ENCODE assay signal across 32 cellular contexts in the genomic region with DNA sequence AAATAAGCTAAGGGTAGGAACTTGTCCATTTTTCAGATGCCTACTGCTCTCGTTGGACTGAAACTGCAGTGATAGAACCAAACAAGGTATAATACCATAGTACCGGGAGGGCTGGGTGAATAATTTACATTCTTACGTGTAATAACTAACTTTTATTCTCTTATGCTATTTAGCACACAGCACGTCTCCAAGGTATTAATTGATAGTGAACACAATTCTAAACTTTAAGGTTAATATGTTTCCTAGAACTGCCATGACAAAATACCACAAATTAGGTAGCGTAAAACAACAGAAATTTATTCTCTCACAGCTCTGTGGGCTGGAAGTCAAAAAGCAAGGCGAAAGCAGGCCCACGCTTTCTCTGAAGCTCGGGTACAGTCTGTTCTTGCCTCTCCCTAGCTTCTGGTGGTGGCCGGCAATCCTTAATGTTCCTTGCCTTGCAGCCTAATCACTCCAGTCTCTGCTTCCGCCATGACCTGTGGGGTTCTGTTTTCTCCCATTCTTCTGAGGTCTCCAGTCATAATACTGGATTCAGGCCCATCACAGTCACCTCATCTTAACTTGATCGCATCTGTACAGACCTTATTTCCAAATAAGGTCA. TPM values are rescaled to one million over a fixed set of nuclear protein-coding genes. Genes with fewer than 3 reads are reported as not detected.
"Had no signal": no experiment of that assay in that cellular context is flagged by ENCODE, and none has a peak within 500 bp of the region (broad histone marks: within the 10 kb centered on the region; RNA-seq: fewer than 3 reads in every experiment).

No MANE protein-coding gene starts in this region.

- H3K4me3 ChIP-seq: esophagus squamous epithelium, lung, mucosa of descending colon, right atrium auricular region, smooth muscle cell, suprapubic skin, thyroid gland, uterus had no signal

- H3K9me3 Mint-ChIP-seq: effector memory CD8-positive, alpha-beta T cell; immature natural killer cell; memory B cell; mesothelial cell of epicardium; naive B cell; natural killer cell treated with Interleukin-12 subunit alpha and Interleukin-12 subunit beta and Interleukin-15 and Interleukin-18, amount 100 ng/mL, for 72 hours; neural crest cell; stimulated activated naive CD8-positive, alpha-beta T cell treated with anti-CD3 and anti-CD28 coated beads, Interleukin-15, amount 100 ng/mL, for 72 hours had no signal

- H3K27ac ChIP-seq: esophagus squamous epithelium, parathyroid adenoma, right atrium auricular region, suprapubic skin, thyroid gland, uterus had no signal

- H3K36me3 ChIP-seq: right atrium auricular region, thyroid gland, uterus had no signal

- H3K9me3 ChIP-seq: esophagus squamous epithelium, mucosa of descending colon, right atrium auricular region, suprapubic skin, thyroid gland, uterus had no signal

- FAIRE-seq: endometrium, frontal cortex had no signal

- DNase-seq: cortex of kidney; effector memory CD8-positive, alpha-beta T cell; erythroblast; esophagus squamous epithelium; hypothalamus; immature natural killer cell; islet precursor cell; mucosa of descending colon; naive B cell; stimulated activated CD4-positive, alpha-beta T cell treated with anti-CD3 and anti-CD28 coated beads, Interleukin-12 subunit alpha, Interleukin-12 subunit beta, amount 100 ng/mL, for 4 hours; stimulated activated CD4-positive, alpha-beta T cell treated with anti-CD3 and anti-CD28 coated beads, Interleukin-1b, Interleukin-23, amount 100 ng/mL, for 48 hours; stimulated activated CD4-positive, alpha-beta T cell treated with anti-CD3 and anti-CD28 coated beads, Interleukin-4, amount 100 ng/mL, for 1 hour; stimulated activated CD8-positive, alpha-beta memory T cell treated with anti-CD3 and anti-CD28 coated beads, Interleukin-4, amount 100 ng/mL, for 48 hours; stimulated activated naive CD4-positive, alpha-beta T cell; stimulated activated naive CD8-positive, alpha-beta T cell treated with anti-CD3 and anti-CD28 coated beads, Interleukin-15, amount 100 ng/mL, for 72 hours; thyroid gland; trophoblast cell; uterus had no signal

- H2AFZ ChIP-seq: parathyroid adenoma had no signal

- ATAC-seq: effector memory CD8-positive, alpha-beta T cell; left lobe of liver; mucosa of descending colon; natural killer cell treated with Interleukin-12 subunit alpha and Interleukin-12 subunit beta and Interleukin-15 and Interleukin-18, amount 100 ng/mL, for 72 hours; sciatic nerve; stimulated activated naive CD8-positive, alpha-beta T cell treated with anti-CD3 and anti-CD28 coated beads, Interleukin-15, amount 100 ng/mL, for 72 hours had no signal

- H3K27me3 ChIP-seq: esophagus squamous epithelium, right atrium auricular region, suprapubic skin, thyroid gland, uterus had no signal

- H3K79me2 ChIP-seq: parathyroid adenoma had no signal

- H3K27ac Mint-ChIP-seq: effector memory CD8-positive, alpha-beta T cell; immature natural killer cell; memory B cell; mesothelial cell of epicardium; natural killer cell treated with Interleukin-12 subunit alpha and Interleukin-12 subunit beta and Interleukin-15 and Interleukin-18, amount 100 ng/mL, for 72 hours; progenitor cell of endocrine pancreas; stimulated activated naive CD8-positive, alpha-beta T cell treated with anti-CD3 and anti-CD28 coated beads, Interleukin-15, amount 100 ng/mL, for 72 hours had no signal

- H3K4me3 Mint-ChIP-seq: effector memory CD8-positive, alpha-beta T cell; immature natural killer cell; memory B cell; mesothelial cell of epicardium; naive B cell; natural killer cell treated with Interleukin-12 subunit alpha and Interleukin-12 subunit beta and Interleukin-15 and Interleukin-18, amount 100 ng/mL, for 72 hours; neural crest cell; stimulated activated naive CD8-positive, alpha-beta T cell treated with anti-CD3 and anti-CD28 coated beads, Interleukin-15, amount 100 ng/mL, for 72 hours had no signal

- H3K36me3 Mint-ChIP-seq: natural killer cell treated with Interleukin-12 subunit alpha and Interleukin-12 subunit beta and Interleukin-15 and Interleukin-18, amount 100 ng/mL, for 72 hours had no signal

- H3K4me2 ChIP-seq: smooth muscle cell had no signal

- H3K27me3 Mint-ChIP-seq: effector memory CD8-positive, alpha-beta T cell; memory B cell; naive B cell; natural killer cell treated with Interleukin-12 subunit alpha and Interleukin-12 subunit beta and Interleukin-15 and Interleukin-18, amount 100 ng/mL, for 72 hours; progenitor cell of endocrine pancreas; stimulated activated naive CD8-positive, alpha-beta T cell treated with anti-CD3 and anti-CD28 coated beads, Interleukin-15, amount 100 ng/mL, for 72 hours had no signal

- H3K4me1 ChIP-seq: uterus had no signal

- H3K9ac ChIP-seq: parathyroid adenoma had no signal

RNA-seq across cellular contexts. Expression of gene BCL2, which starts 5.6 kb away (rescaled TPM):
- polyA plus RNA-seq: smooth muscle cell had no signal
